ENCODE assay signal across 14 cellular contexts in the genomic region with DNA sequence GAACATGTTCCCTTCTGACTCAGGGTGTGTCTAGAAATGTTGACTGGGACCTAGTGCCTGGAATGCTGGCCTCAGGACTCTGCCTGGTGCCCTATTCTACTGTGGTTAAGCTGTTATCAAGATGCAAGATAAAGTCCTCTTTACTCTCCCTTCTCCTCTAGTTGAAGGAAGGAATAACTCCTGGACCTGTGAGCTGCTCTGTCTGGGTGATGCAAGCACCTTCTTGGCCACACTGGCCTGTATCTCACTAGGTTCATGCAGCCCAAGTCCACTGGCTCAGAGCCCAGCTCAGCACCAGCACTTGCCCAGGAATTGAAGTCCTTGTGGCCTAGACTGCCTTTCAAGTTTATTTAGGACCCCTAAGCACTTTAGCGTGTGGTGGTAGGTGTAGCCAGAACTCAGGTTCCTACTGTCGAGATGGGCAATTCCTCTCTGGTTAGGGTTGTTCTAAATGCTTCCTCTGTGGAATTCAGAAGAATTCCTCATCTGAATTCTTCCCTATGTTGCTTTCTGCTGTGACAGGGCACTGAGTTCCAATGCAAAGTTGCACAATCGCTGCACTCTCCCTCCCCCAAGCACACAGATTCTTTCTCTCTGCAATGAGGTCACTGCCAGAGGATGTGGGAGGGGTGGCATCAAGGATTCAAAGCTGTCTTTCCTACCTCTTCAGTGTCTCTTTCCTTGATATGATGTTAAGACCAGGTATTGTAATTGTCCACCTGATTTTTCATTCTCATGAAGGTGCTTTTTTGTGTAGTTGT. TPM values are rescaled to one million over a fixed set of nuclear protein-coding genes. Genes with fewer than 3 reads are reported as not detected.
DNase-seq lines count a peak whose midpoint lies in the region; ATAC-seq and TF ChIP-seq lines count a peak whose summit lies in the region.
"Had no signal": no experiment of that assay in that cellular context is flagged by ENCODE, and none has a peak within 500 bp of the region (broad histone marks: within the 10 kb centered on the region; RNA-seq: fewer than 3 reads in every experiment).

No MANE protein-coding gene starts in this region.

- peaks cover 16% of the 10 kb centered on the region for H3K9me3 Mint-ChIP-seq in WTC11
- H3K9me3 Mint-ChIP-seq in effector memory CD8-positive, alpha-beta T cell: peaks cover 5 to 31% of the 10 kb centered on the region in 2 donors

- CTCF ChIA-PET in WTC11 (lab: Charles Lee): no interaction called here

- no peak for TF ChIP-seq CTCF in WTC11 (IDR thresholded peaks at IDR 0.05)

- H3K4me1 Mint-ChIP-seq in WTC11: no peaks in the 10 kb centered on the region
- H3K4me1 Mint-ChIP-seq in effector memory CD8-positive, alpha-beta T cell (ENCODE audit: low read depth in 2 of 2): no peaks in the 10 kb centered on the region

- intact Hi-C loops in Right ventricle myocardium superior (cut with DNase I): no loop called here

- DNase-seq in H4 (ENCODE audit: low spot score): peak; percentile 19
- DNase-seq in WTC11 (ENCODE audit: low spot score): no peak
- DNase-seq in Right ventricle myocardium superior: peak; percentile 80
- DNase-seq in renal cortical epithelial cell (ENCODE audit: low read depth): peak; percentile 66
- no peak for DNase-seq in germinal center (ENCODE audit: low spot score)
- DNase-seq in NCI-H446 treated with DMSO at 0.1 percent for 48 hours (lab: John Stamatoyannopoulos, UW): no peak
- no peak for DNase-seq in effector memory CD8-positive, alpha-beta T cell
- no peak for DNase-seq in NCI-H1092 (lab: John Stamatoyannopoulos, UW)
- DNase-seq: hippocampal formation, NCI-H510A treated with DMSO at 0.1 percent for 48 hours, SJCRH30 had no signal

- no peak overlapping the region for H3K27ac Mint-ChIP-seq in WTC11
- H3K27ac Mint-ChIP-seq in effector memory CD8-positive, alpha-beta T cell: no peak overlapping the region

- H3K27me3 Mint-ChIP-seq in WTC11 (ENCODE audit: low read depth): no peaks in the 10 kb centered on the region
- H3K27me3 Mint-ChIP-seq in effector memory CD8-positive, alpha-beta T cell: no peaks in the 10 kb centered on the region

- no peak overlapping the region for H3K4me3 Mint-ChIP-seq in WTC11
- H3K4me3 Mint-ChIP-seq in effector memory CD8-positive, alpha-beta T cell: no peak overlapping the region

- POLR2A ChIA-PET in WTC11 (lab: Charles Lee): no interaction called here

- ATAC-seq in WTC11 (peak; percentile 24; the same call in 1 of the 2 replicates), Right ventricle myocardium superior (ENCODE audit: poor library complexity) (peak; percentile 96)
- no peak for ATAC-seq in effector memory CD8-positive, alpha-beta T cell (replicated peaks)
- ATAC-seq: HCT116 had no signal

- H3K36me3 Mint-ChIP-seq in WTC11: no peaks in the 10 kb centered on the region
- no peaks in the 10 kb centered on the region for H3K36me3 Mint-ChIP-seq in effector memory CD8-positive, alpha-beta T cell (ENCODE audit: insufficient read depth)

TF ChIP-seq in WTC11, 78 proteins besides CTCF, POLR2A, EP300 and RAD21:
- TF ChIP-seq SOX15 (CRISPR knock-in tag; IDR thresholded peaks at IDR 0.05) (no peak), CDX4 (CRISPR knock-in tag; IDR thresholded peaks at IDR 0.05; ENCODE audit: borderline replicate concordance) (no peak), ATF2 (CRISPR knock-in tag; IDR thresholded peaks at IDR 0.05; ENCODE audit: borderline replicate concordance, low read depth) (no peak), NR3C1 (CRISPR knock-in tag; conservative IDR thresholded peaks at IDR 0.05; ENCODE audit: low read depth) (no peak)
- TF ChIP-seq, protein P1, sequence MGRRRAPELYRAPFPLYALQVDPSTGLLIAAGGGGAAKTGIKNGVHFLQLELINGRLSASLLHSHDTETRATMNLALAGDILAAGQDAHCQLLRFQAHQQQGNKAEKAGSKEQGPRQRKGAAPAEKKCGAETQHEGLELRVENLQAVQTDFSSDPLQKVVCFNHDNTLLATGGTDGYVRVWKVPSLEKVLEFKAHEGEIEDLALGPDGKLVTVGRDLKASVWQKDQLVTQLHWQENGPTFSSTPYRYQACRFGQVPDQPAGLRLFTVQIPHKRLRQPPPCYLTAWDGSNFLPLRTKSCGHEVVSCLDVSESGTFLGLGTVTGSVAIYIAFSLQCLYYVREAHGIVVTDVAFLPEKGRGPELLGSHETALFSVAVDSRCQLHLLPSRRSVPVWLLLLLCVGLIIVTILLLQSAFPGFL (CRISPR knock-in tag; IDR thresholded peaks at IDR 0.05; ENCODE audit: borderline replicate concordance): no peak
- TF ChIP-seq, protein P2, sequence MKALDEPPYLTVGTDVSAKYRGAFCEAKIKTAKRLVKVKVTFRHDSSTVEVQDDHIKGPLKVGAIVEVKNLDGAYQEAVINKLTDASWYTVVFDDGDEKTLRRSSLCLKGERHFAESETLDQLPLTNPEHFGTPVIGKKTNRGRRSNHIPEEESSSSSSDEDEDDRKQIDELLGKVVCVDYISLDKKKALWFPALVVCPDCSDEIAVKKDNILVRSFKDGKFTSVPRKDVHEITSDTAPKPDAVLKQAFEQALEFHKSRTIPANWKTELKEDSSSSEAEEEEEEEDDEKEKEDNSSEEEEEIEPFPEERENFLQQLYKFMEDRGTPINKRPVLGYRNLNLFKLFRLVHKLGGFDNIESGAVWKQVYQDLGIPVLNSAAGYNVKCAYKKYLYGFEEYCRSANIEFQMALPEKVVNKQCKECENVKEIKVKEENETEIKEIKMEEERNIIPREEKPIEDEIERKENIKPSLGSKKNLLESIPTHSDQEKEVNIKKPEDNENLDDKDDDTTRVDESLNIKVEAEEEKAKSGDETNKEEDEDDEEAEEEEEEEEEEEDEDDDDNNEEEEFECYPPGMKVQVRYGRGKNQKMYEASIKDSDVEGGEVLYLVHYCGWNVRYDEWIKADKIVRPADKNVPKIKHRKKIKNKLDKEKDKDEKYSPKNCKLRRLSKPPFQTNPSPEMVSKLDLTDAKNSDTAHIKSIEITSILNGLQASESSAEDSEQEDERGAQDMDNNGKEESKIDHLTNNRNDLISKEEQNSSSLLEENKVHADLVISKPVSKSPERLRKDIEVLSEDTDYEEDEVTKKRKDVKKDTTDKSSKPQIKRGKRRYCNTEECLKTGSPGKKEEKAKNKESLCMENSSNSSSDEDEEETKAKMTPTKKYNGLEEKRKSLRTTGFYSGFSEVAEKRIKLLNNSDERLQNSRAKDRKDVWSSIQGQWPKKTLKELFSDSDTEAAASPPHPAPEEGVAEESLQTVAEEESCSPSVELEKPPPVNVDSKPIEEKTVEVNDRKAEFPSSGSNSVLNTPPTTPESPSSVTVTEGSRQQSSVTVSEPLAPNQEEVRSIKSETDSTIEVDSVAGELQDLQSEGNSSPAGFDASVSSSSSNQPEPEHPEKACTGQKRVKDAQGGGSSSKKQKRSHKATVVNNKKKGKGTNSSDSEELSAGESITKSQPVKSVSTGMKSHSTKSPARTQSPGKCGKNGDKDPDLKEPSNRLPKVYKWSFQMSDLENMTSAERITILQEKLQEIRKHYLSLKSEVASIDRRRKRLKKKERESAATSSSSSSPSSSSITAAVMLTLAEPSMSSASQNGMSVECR (CRISPR knock-in tag; IDR thresholded peaks at IDR 0.05; ENCODE audit: borderline replicate concordance): no peak

RNA-seq across cellular contexts. Expression of gene VWC2L, which starts 54.7 kb away (rescaled TPM):
- not detected in 2 replicates for total RNA-seq in H4 (2014; rRNA removed; shearing (Covaris generic))
- total RNA-seq in WTC11 (2021) (not detected in 3 replicates), Right ventricle myocardium superior (not detected), renal cortical epithelial cell (0.15 TPM in 1 of 2 replicates, not detected in the other)
- total RNA-seq: Caco-2, SJCRH30, smooth muscle cell had no signal

Comparison
In these comparisons a context has a peak if more than half of its experiments do, and no peak if none do; other contexts are left out.
1. DNase-seq: peak in H4 (single experiment), Right ventricle myocardium superior (single experiment) and renal cortical epithelial cell (single experiment); none in WTC11 (single experiment), germinal center (single experiment), NCI-H446 treated with DMSO at 0.1 percent for 48 hours (single experiment), effector memory CD8-positive, alpha-beta T cell (0 of 3) and NCI-H1092 (single experiment).